16 cellular contexts compared by ENCODE assay signal in the genomic region with DNA sequence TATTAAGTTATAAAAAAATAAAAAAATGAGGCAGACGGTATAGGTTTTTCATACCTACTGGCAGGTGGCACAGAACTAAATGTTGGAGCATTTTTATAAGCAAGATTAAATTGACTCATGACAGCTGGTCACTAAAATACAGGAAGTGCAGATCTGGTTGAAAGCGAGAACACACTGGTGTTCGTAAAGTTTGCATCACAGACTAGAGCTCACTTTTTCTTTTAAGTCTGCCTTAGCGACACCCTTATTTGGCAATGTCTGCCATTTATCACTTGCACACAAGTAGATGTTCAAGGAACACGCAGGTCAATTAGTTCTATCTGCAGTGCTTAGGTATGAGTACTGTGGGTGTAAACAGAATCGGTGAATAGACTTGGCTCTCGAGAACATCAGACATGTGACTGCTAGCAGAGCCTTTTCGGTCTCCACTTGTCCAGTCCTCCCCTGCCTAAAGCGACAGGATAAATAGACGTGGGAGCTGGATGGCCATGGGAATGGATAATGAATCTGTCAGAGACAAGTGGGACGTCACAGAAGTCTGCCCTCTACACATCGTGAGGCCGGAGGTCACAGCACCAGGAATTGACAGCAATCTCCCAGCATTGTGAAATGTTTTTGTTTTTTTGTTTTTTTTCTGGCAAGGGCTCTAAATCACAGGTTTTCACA.
DNase-seq lines count a peak whose midpoint lies in the region; ATAC-seq lines count a peak whose summit lies in the region.
"Had no signal": no experiment of that assay in that cellular context is flagged by ENCODE, and none has a peak within 500 bp of the region (broad histone marks: within the 10 kb centered on the region; RNA-seq: fewer than 3 reads in every experiment).

No MANE protein-coding gene starts in this region.

- H3K36me3 Mint-ChIP-seq in stimulated activated effector memory CD8-positive, alpha-beta T cell treated with anti-CD3 and anti-CD28 coated beads, Interleukin-12 subunit alpha, Interleukin-12 subunit beta, amount 100 ng/mL, for 72 hours, result no peaks in the 10 kb centered on the region

- H3K4me3 Mint-ChIP-seq in stimulated activated effector memory CD8-positive, alpha-beta T cell treated with anti-CD3 and anti-CD28 coated beads, Interleukin-12 subunit alpha, Interleukin-12 subunit beta, amount 100 ng/mL, for 72 hours, result no peak overlapping the region
- H3K4me3 Mint-ChIP-seq: effector memory CD8-positive, alpha-beta T cell had no signal

- ATAC-seq in GM19023 (IDR thresholded peaks at IDR 0.05; ENCODE audit: unreplicated experiment), result peak; percentile 78
- ATAC-seq in HG03095 (IDR thresholded peaks at IDR 0.05; ENCODE audit: unreplicated experiment), result peak; percentile 76
- no peak for ATAC-seq in GM21619 (IDR thresholded peaks at IDR 0.05; ENCODE audit: unreplicated experiment)
- no peak for ATAC-seq in GM19463 (IDR thresholded peaks at IDR 0.05; ENCODE audit: unreplicated experiment)
- ATAC-seq in HG02623 (IDR thresholded peaks at IDR 0.05; ENCODE audit: unreplicated experiment), result no peak
- no peak for ATAC-seq in stimulated activated effector memory CD8-positive, alpha-beta T cell treated with anti-CD3 and anti-CD28 coated beads, Interleukin-12 subunit alpha, Interleukin-12 subunit beta, amount 100 ng/mL, for 72 hours
- ATAC-seq: effector memory CD8-positive, alpha-beta T cell; HCT116; SK-N-SH treated with all-trans-retinoic acid at 6 μM for 48 hours had no signal

- no peaks in the 10 kb centered on the region for H3K4me1 Mint-ChIP-seq in stimulated activated effector memory CD8-positive, alpha-beta T cell treated with anti-CD3 and anti-CD28 coated beads, Interleukin-12 subunit alpha, Interleukin-12 subunit beta, amount 100 ng/mL, for 72 hours

- H3K9me3 Mint-ChIP-seq in stimulated activated effector memory CD8-positive, alpha-beta T cell treated with anti-CD3 and anti-CD28 coated beads, Interleukin-12 subunit alpha, Interleukin-12 subunit beta, amount 100 ng/mL, for 72 hours, result peaks cover 3% of the 10 kb centered on the region
- H3K9me3 Mint-ChIP-seq: effector memory CD8-positive, alpha-beta T cell had no signal

- DNase-seq in AG20443 (ENCODE audit: low spot score) (peak; percentile 52), dermis microvascular lymphatic vessel endothelial cell (ENCODE audit: low read depth in 2 of 2) (peak; percentile 21 to 95)
- DNase-seq in stimulated activated effector memory CD8-positive, alpha-beta T cell treated with anti-CD3 and anti-CD28 coated beads, Interleukin-12 subunit alpha, Interleukin-12 subunit beta, amount 100 ng/mL, for 72 hours (ENCODE audit: low spot score in 2 of 2), result no peak
- DNase-seq: effector memory CD8-positive, alpha-beta T cell; foreskin melanocyte; IMR-90; NCI-H1417; ovary; PC-9 had no signal

- H3K27ac Mint-ChIP-seq in stimulated activated effector memory CD8-positive, alpha-beta T cell treated with anti-CD3 and anti-CD28 coated beads, Interleukin-12 subunit alpha, Interleukin-12 subunit beta, amount 100 ng/mL, for 72 hours, result no peak overlapping the region
- H3K27ac Mint-ChIP-seq: effector memory CD8-positive, alpha-beta T cell had no signal

Comparison
In these comparisons a context has a peak if more than half of its experiments do, and no peak if none do; other contexts are left out.
1. DNase-seq: peak in AG20443 (single experiment) and dermis microvascular lymphatic vessel endothelial cell (2 of 2); none in stimulated activated effector memory CD8-positive, alpha-beta T cell treated with anti-CD3 and anti-CD28 coated beads, Interleukin-12 subunit alpha, Interleukin-12 subunit beta, amount 100 ng/mL, for 72 hours (0 of 2).
2. ATAC-seq: peak in GM19023 (single experiment) and HG03095 (single experiment); none in GM21619 (single experiment), GM19463 (single experiment), HG02623 (single experiment) and stimulated activated effector memory CD8-positive, alpha-beta T cell treated with anti-CD3 and anti-CD28 coated beads, Interleukin-12 subunit alpha, Interleukin-12 subunit beta, amount 100 ng/mL, for 72 hours (single experiment).